In the genomic region with DNA sequence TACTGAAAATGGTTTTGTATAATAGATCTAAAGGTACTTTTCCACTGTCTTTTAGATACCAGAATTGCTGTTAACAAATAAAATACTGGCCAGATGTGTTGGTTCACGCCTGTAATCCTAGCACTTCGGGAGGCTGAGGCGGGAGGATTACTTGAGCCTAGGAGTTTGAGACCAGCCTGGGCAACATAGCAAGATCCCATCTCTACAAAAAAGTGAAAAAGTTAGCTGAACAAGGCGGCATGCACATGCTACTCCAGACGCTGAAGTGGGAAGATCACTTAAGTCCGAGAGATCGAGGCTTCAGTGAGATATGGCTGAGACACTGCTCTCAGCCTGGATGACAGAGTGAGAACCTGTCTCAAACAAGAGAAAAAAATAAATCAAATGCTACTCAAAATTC, we compare ENCODE assay signal across 11 cellular contexts. TPM values are rescaled to one million over a fixed set of nuclear protein-coding genes. Genes with fewer than 3 reads are reported as not detected.
"Had no signal": no experiment of that assay in that cellular context is flagged by ENCODE, and none has a peak within 500 bp of the region (broad histone marks: within the 10 kb centered on the region; RNA-seq: fewer than 3 reads in every experiment).

No MANE protein-coding gene starts in this region.

- DNase-seq: activated CD8-positive, alpha-beta memory T cell treated with anti-CD3 and anti-CD28 coated beads, Interleukin-2, amount 10 ng/mL, durations not matched to agents 7 days and 5 days; activated effector memory CD4-positive, alpha-beta T cell treated with Interleukin-2 at 50 U/mL for 16 hours; activated T-cell treated with anti-CD3 and anti-CD28 coated beads, Interleukin-2, amount 50 U/mL, for 24 hours; left cardiac atrium; mesendoderm; pancreas; T-helper 2 cell had no signal

- H3K9me3 ChIP-seq: pancreas had no signal

- H3K27me3 ChIP-seq: pancreas had no signal

- ATAC-seq: activated CD8-positive, alpha-beta memory T cell treated with anti-CD3 and anti-CD28 coated beads, Interleukin-2, amount 10 ng/mL, durations not matched to agents 7 days and 5 days; activated naive CD4-positive, alpha-beta T cell treated with anti-CD3 and anti-CD28 coated beads, Interleukin-2, amount 50 U/mL, for 72 hours; esophagus mucosa; left cardiac atrium; pancreas had no signal

- H3K4me3 ChIP-seq: skin epidermis had no signal

- FAIRE-seq: endometrium, pancreas had no signal

RNA-seq across cellular contexts. Expression of gene HNMT, which starts 2.8 kb away (rescaled TPM):
- total RNA-seq: activated CD8-positive, alpha-beta memory T cell treated with anti-CD3 and anti-CD28 coated beads, Interleukin-2, amount 10 ng/mL, durations not matched to agents 7 days and 5 days; activated naive CD4-positive, alpha-beta T cell treated with anti-CD3 and anti-CD28 coated beads, Interleukin-2, amount 50 U/mL, for 72 hours had no signal
